8 cellular contexts compared by ENCODE assay signal in genomic region chr7:28037220-28038010, GRCh38.
DNase-seq lines count a peak whose midpoint lies in the region; ATAC-seq and TF ChIP-seq lines count a peak whose summit lies in the region.

No MANE protein-coding gene starts in this region.

- no peaks in the 10 kb centered on the region for H3K9me3 ChIP-seq in T-helper 17 cell (ENCODE audit: control insufficient read depth, low read length, poor library complexity, severe bottlenecking)

- peaks cover 26% of the 10 kb centered on the region for H3K79me2 ChIP-seq in ACC112 (ENCODE audit: control insufficient read depth, insufficient read depth, low read length, unreplicated experiment)

- peaks cover 74% of the 10 kb centered on the region for H3K4me1 ChIP-seq in ACC112 (ENCODE audit: control insufficient read depth, insufficient read depth, low read length, unreplicated experiment)

- H3K27ac Mint-ChIP-seq in T-helper 17 cell, result no peak overlapping the region

- H3K4me3 ChIP-seq in ACC112 (ENCODE audit: low read depth, low read length), result peak overlapping the region; percentile 66
- peak overlapping the region; percentile 19 for H3K4me3 ChIP-seq in fibroblast of villous mesenchyme (ENCODE audit: low read depth, low read length)

- ATAC-seq in GM18868 (IDR thresholded peaks at IDR 0.05; ENCODE audit: unreplicated experiment), result peak; percentile 96
- ATAC-seq in HG03066 (IDR thresholded peaks at IDR 0.05; ENCODE audit: low read depth, unreplicated experiment), result peak; percentile 85
- ATAC-seq in T-helper 17 cell, result peak; percentile 33

- no peak for DNase-seq in T-helper 17 cell
- peak; percentile 97 for DNase-seq in fibroblast of villous mesenchyme (ENCODE audit: low read depth)
- peak; percentile 47 for DNase-seq in stimulated activated CD4-positive, alpha-beta T cell treated with anti-CD3 and anti-CD28 coated beads, Interleukin-4, amount 100 ng/mL, for 24 hours
- DNase-seq in NCI-H2227 (lab: John Stamatoyannopoulos, UW; ENCODE audit: unreplicated experiment), result no peak
- no peak for DNase-seq in occipital lobe (lab: John Stamatoyannopoulos, UW)

- peak overlapping the region; percentile 52 for H2AFZ ChIP-seq in ACC112 (ENCODE audit: low read length, unreplicated experiment)

- no peaks in the 10 kb centered on the region for H3K36me3 Mint-ChIP-seq in T-helper 17 cell (ENCODE audit: low read depth)

- H3K36me3 ChIP-seq in ACC112 (ENCODE audit: insufficient read depth, low read length), result no peaks in the 10 kb centered on the region

- no peaks in the 10 kb centered on the region for H3K27me3 Mint-ChIP-seq in T-helper 17 cell

- TF ChIP-seq CTCF in fibroblast of villous mesenchyme (IDR thresholded peaks at IDR 0.05; ENCODE audit: insufficient read depth, low read depth, low read length), result no peak

- H3K27ac ChIP-seq in ACC112 (ENCODE audit: low read depth, low read length), result peak overlapping the region; percentile 96

- H3K4me3 Mint-ChIP-seq in T-helper 17 cell, result no peak overlapping the region

- peaks cover 31% of the 10 kb centered on the region for H3K4me1 Mint-ChIP-seq in T-helper 17 cell

- no peaks in the 10 kb centered on the region for H3K27me3 ChIP-seq in ACC112 (ENCODE audit: insufficient read depth, low read length)

Comparison
In these comparisons a context has a peak if more than half of its experiments do, and no peak if none do; other contexts are left out.
1. ATAC-seq: peak in every context shown above with its lines; median percentile 96 in GM18868; 85 in HG03066; 33 in T-helper 17 cell.
2. DNase-seq: peak in fibroblast of villous mesenchyme (single experiment) and stimulated activated CD4-positive, alpha-beta T cell treated with anti-CD3 and anti-CD28 coated beads, Interleukin-4, amount 100 ng/mL, for 24 hours (single experiment); none in T-helper 17 cell (0 of 3), NCI-H2227 (single experiment) and occipital lobe (single experiment).